22 cellular contexts compared by ENCODE assay signal in the genomic region with DNA sequence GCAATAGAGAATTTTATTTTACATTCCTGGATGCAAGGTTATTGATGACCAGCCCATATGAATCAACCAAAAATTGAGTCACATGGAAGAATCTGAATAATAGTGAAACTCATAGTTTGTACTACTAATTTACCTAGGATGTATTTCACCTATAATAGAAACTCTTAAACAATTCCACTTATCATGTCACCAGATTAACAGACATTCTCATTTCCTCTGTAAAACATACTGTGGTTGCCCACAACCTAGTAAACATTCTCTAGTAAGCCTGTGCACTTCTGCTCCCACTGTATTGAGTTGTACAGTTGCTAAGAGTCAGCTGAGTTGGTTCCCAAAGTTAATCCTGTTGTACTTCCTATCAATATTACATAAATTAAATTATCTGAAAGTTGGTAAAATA.
"Had no signal": no experiment of that assay in that cellular context is flagged by ENCODE, and none has a peak within 500 bp of the region (broad histone marks: within the 10 kb centered on the region; RNA-seq: fewer than 3 reads in every experiment).

No MANE protein-coding gene starts in this region.

- ATAC-seq: gastrocnemius medialis; left cardiac atrium; left lung; mucosa of descending colon; natural killer cell treated with Interleukin-12 subunit alpha and Interleukin-12 subunit beta and Interleukin-15 and Interleukin-18, amount 100 ng/mL, for 72 hours; right lobe of liver; stimulated activated naive B cell treated with anti-CD40 and anti-IgM and Interleukin-4, amounts not matched to agents 10 μg/mL and 1 μg/mL and 100 μg/mL, for 72 hours had no signal

- H3K9ac ChIP-seq: neural progenitor cell, parathyroid adenoma had no signal

- H3K9me3 ChIP-seq: gastrocnemius medialis, right lobe of liver, thoracic aorta, tibial nerve, upper lobe of left lung had no signal

- H2AFZ ChIP-seq: neural progenitor cell, parathyroid adenoma had no signal

- H3K4me1 ChIP-seq: gastrocnemius medialis, left lung, neural progenitor cell, parathyroid adenoma, right lobe of liver, upper lobe of left lung had no signal

- H3K4me3 ChIP-seq: dorsolateral prefrontal cortex, gastrocnemius medialis, left lung, mucosa of descending colon, neural progenitor cell, right lobe of liver, thoracic aorta, tibial nerve, upper lobe of left lung had no signal

- H3K27me3 ChIP-seq: dorsolateral prefrontal cortex, gastrocnemius medialis, left lung, neural progenitor cell, right lobe of liver, tibial nerve, upper lobe of left lung had no signal

- H3K36me3 ChIP-seq: gastrocnemius medialis, left lung, neural progenitor cell, right lobe of liver, thoracic aorta, tibial nerve, upper lobe of left lung had no signal

- DNase-seq: dorsolateral prefrontal cortex; effector CD4-positive, alpha-beta T cell; foreskin fibroblast; gastrocnemius medialis; head of caudate nucleus; kidney; left cardiac atrium; left lung; mesenchymal stem cell; mucosa of descending colon; naive B cell; right lobe of liver; small intestine; stimulated activated CD4-positive, alpha-beta T cell treated with anti-CD3 and anti-CD28 coated beads, Interleukin-15, amount 100 ng/mL, for 24 hours; stimulated activated CD4-positive, alpha-beta T cell treated with anti-CD3 and anti-CD28 coated beads, Interleukin-2, amount 100 ng/mL, for 48 hours; stimulated activated naive B cell treated with anti-CD40 and anti-IgM and Interleukin-4, amounts not matched to agents 10 μg/mL and 1 μg/mL and 100 μg/mL, for 72 hours; upper lobe of left lung had no signal

- H3K79me2 ChIP-seq: parathyroid adenoma had no signal

- H3K27ac ChIP-seq: dorsolateral prefrontal cortex, gastrocnemius medialis, left lung, neural progenitor cell, parathyroid adenoma, right lobe of liver, thoracic aorta, tibial nerve, upper lobe of left lung had no signal

- H3K4me2 ChIP-seq: neural progenitor cell had no signal
